1 cellular context compared by ENCODE assay signal in the genomic region with DNA sequence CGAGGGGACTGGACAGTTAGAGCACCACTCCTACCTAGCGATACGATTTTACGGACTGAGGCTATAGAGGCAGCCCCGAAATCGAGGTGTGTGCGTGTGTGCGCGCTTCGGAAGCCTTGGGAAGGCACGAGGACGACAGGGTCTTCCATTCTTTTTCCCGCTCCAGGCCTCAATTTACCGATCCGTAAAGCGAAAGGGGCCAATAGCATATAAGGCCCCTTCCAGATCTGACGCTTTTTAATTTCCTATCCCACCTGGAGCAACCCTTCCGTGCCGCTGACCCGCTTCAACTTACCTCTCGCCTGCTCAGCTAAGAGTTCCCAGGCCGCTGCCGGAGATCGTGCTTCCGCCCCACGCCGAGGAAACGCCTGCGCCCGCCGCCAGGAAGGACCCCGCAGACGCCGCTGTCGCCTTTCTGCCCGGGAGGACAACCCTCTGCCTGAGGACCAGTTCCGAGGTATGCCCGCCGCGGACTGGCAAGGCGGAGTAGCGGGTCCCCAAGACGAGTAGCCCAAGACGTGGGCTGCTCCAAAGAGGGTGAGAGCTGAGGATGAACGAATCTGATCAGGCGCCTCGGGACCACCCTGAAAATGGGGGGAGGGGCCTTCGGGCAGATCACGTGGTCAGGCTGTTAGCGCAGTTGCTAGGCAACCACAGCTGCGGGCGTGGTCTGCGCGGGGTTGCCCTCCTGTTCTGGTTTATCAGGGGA.
TF ChIP-seq lines count a peak whose summit lies in the region.

EFTUD2 (minus strand) TSS at position 372 of the 709 bp plus-strand sequence. CDS start 4,924 bp downstream, outside the sequence.

TF ChIP-seq in HepG2, 621 proteins besides CTCF, POLR2A, EP300 and RAD21 (continued from another document and continues in another):
- TF ChIP-seq, protein P1, sequence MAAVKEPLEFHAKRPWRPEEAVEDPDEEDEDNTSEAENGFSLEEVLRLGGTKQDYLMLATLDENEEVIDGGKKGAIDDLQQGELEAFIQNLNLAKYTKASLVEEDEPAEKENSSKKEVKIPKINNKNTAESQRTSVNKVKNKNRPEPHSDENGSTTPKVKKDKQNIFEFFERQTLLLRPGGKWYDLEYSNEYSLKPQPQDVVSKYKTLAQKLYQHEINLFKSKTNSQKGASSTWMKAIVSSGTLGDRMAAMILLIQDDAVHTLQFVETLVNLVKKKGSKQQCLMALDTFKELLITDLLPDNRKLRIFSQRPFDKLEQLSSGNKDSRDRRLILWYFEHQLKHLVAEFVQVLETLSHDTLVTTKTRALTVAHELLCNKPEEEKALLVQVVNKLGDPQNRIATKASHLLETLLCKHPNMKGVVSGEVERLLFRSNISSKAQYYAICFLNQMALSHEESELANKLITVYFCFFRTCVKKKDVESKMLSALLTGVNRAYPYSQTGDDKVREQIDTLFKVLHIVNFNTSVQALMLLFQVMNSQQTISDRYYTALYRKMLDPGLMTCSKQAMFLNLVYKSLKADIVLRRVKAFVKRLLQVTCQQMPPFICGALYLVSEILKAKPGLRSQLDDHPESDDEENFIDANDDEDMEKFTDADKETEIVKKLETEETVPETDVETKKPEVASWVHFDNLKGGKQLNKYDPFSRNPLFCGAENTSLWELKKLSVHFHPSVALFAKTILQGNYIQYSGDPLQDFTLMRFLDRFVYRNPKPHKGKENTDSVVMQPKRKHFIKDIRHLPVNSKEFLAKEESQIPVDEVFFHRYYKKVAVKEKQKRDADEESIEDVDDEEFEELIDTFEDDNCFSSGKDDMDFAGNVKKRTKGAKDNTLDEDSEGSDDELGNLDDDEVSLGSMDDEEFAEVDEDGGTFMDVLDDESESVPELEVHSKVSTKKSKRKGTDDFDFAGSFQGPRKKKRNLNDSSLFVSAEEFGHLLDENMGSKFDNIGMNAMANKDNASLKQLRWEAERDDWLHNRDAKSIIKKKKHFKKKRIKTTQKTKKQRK (IDR thresholded peaks at IDR 0.05; ENCODE audit: low read length) = no peak
- no peak for TF ChIP-seq PHB2 (IDR thresholded peaks at IDR 0.05; ENCODE audit: partially characterized antibody)
- TF ChIP-seq THRA (CRISPR knock-in tag; IDR thresholded peaks at IDR 0.05; ENCODE audit: borderline replicate concordance) = peak; percentile 86
- TF ChIP-seq SNAPC4 (CRISPR knock-in tag; IDR thresholded peaks at IDR 0.05) = 0 out of 2 replicates have a peak, but pooled peaks have one; percentile 22
- TF ChIP-seq ATF4 (CRISPR knock-in tag; IDR thresholded peaks at IDR 0.05) = peak in 1 of 2 experiments; percentile 86; a peak in 2 of 4 replicates
- TF ChIP-seq ZBTB8A (CRISPR knock-in tag; IDR thresholded peaks at IDR 0.05; ENCODE audit: borderline replicate concordance, low read depth) = peak; percentile 72; the same call in 1 of the 2 replicates
- peak; percentile 90 for TF ChIP-seq TFE3 (CRISPR knock-in tag; IDR thresholded peaks at IDR 0.05)
- peak; percentile 81 for TF ChIP-seq SOX5 (CRISPR knock-in tag; IDR thresholded peaks at IDR 0.05; ENCODE audit: borderline replicate concordance)
- TF ChIP-seq IKZF1 (IDR thresholded peaks at IDR 0.05) = no peak
- TF ChIP-seq ZNF543 (CRISPR knock-in tag; IDR thresholded peaks at IDR 0.05) = peak; percentile 93
- TF ChIP-seq KAT8 (CRISPR knock-in tag; IDR thresholded peaks at IDR 0.05) = peak; percentile 100
- peak; percentile 93; the same call in 1 of the 2 replicates for TF ChIP-seq ETV6 (CRISPR knock-in tag; conservative IDR thresholded peaks at IDR 0.05)
- no peak for TF ChIP-seq U2AF1 (optimal IDR thresholded peaks at IDR 0.05; ENCODE audit: low read depth, low read length)
- TF ChIP-seq DDIT3 (CRISPR knock-in tag; IDR thresholded peaks at IDR 0.05) = no peak
- TF ChIP-seq TAF15 (IDR thresholded peaks at IDR 0.05; ENCODE audit: low read depth, low read length, poor library complexity, severe bottlenecking) = peak; percentile 56
- TF ChIP-seq, protein P2, sequence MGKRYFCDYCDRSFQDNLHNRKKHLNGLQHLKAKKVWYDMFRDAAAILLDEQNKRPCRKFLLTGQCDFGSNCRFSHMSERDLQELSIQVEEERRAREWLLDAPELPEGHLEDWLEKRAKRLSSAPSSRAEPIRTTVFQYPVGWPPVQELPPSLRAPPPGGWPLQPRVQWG (CRISPR knock-in tag; IDR thresholded peaks at IDR 0.05; ENCODE audit: borderline replicate concordance, low read depth) = no peak
- peak; percentile 97 for TF ChIP-seq PHF5A (CRISPR knock-in tag; IDR thresholded peaks at IDR 0.05; ENCODE audit: low read depth, unreplicated experiment)
- 0 out of 2 replicates have a peak, but pooled peaks have one; percentile 51 for TF ChIP-seq SATB2 (CRISPR knock-in tag; IDR thresholded peaks at IDR 0.05)
- TF ChIP-seq KDM5B (CRISPR knock-in tag; IDR thresholded peaks at IDR 0.05; ENCODE audit: borderline replicate concordance) = peak; percentile 92; the same call in 1 of the 2 replicates
- TF ChIP-seq ZNF724P (CRISPR knock-in tag; IDR thresholded peaks at IDR 0.05; ENCODE audit: borderline replicate concordance) = no peak
- peak; percentile 89 for TF ChIP-seq BRD4 (CRISPR knock-in tag; IDR thresholded peaks at IDR 0.05)
- no peak for TF ChIP-seq ZNF703 (CRISPR knock-in tag; IDR thresholded peaks at IDR 0.05; ENCODE audit: borderline replicate concordance)
- TF ChIP-seq HHEX (CRISPR knock-in tag; IDR thresholded peaks at IDR 0.05) = no peak
- peak; percentile 58; the same call in 1 of the 2 replicates for TF ChIP-seq ZSCAN20 (CRISPR knock-in tag; IDR thresholded peaks at IDR 0.05; ENCODE audit: borderline replicate concordance)
- TF ChIP-seq ZSCAN22 (CRISPR knock-in tag; IDR thresholded peaks at IDR 0.05) = peak; percentile 49; the same call in 1 of the 2 replicates
- TF ChIP-seq IKZF4 (CRISPR knock-in tag; IDR thresholded peaks at IDR 0.05; ENCODE audit: borderline replicate concordance, low read depth, not compliant biosample characterization) = peak; percentile 18
- TF ChIP-seq ZNF589 (CRISPR knock-in tag; conservative IDR thresholded peaks at IDR 0.05) = peak; percentile 99
- TF ChIP-seq U2AF2 (IDR thresholded peaks at IDR 0.05; ENCODE audit: low read depth, low read length) = 0 out of 2 replicates have a peak, but pooled peaks have one; percentile 5
- TF ChIP-seq ZNF34 (CRISPR knock-in tag; IDR thresholded peaks at IDR 0.05; ENCODE audit: borderline replicate concordance) = peak; percentile 90; the same call in 1 of the 2 replicates
- TF ChIP-seq ZNF773 (CRISPR knock-in tag; IDR thresholded peaks at IDR 0.05; ENCODE audit: borderline replicate concordance) = peak; percentile 89; the same call in 1 of the 2 replicates
- TF ChIP-seq SMYD3 (CRISPR knock-in tag; IDR thresholded peaks at IDR 0.05) = peak; percentile 99
- TF ChIP-seq EEA1 (CRISPR knock-in tag; IDR thresholded peaks at IDR 0.05; ENCODE audit: borderline replicate concordance) = peak; percentile 90; the same call in 1 of the 2 replicates
- no peak for TF ChIP-seq KLF15 (CRISPR knock-in tag; IDR thresholded peaks at IDR 0.05; ENCODE audit: borderline replicate concordance)
- peak; percentile 86 for TF ChIP-seq ZNF503 (CRISPR knock-in tag; IDR thresholded peaks at IDR 0.05)
- TF ChIP-seq ZNF121 (CRISPR knock-in tag; IDR thresholded peaks at IDR 0.05) = no peak
